Comparison of ENCODE assay signal across 1 cellular context in the genomic region with DNA sequence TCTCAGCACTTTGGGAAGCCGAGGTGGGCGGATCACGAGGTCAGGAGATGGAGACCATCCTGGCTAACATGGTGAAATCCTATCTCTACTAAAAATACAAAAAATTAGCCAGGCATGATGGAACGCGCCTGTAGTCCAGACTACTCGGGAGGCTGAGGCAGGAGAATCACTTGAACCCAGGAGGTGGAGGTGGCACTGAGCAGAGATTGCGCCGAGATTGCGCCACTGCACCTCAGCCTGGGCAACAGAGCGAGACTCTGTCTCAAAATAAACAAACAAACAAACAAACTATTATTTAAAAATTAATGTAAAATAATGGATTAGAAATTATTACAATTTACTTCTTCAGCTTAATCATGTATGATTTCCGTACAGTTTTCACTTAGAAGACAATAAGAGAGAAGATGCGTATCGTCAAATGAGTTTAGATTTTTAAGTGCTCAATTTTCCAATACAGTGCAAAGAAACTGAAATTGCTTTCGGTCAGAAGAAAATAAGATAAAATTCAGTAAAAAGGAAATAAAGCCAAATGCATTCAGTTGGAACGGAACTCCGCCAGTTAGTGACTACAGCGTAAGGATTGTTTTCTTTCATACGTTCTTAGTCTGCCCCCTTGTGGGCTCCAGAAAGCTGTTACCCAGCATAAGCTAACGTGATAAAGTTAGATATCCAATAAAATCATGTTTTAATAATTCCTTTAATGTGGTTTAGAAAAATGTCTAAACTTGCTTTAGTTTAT.
TF ChIP-seq lines count a peak whose summit lies in the region.

No MANE protein-coding gene starts in this region.

TF ChIP-seq in HepG2, 621 proteins besides CTCF, POLR2A, EP300 and RAD21:
- TF ChIP-seq, protein P1, sequence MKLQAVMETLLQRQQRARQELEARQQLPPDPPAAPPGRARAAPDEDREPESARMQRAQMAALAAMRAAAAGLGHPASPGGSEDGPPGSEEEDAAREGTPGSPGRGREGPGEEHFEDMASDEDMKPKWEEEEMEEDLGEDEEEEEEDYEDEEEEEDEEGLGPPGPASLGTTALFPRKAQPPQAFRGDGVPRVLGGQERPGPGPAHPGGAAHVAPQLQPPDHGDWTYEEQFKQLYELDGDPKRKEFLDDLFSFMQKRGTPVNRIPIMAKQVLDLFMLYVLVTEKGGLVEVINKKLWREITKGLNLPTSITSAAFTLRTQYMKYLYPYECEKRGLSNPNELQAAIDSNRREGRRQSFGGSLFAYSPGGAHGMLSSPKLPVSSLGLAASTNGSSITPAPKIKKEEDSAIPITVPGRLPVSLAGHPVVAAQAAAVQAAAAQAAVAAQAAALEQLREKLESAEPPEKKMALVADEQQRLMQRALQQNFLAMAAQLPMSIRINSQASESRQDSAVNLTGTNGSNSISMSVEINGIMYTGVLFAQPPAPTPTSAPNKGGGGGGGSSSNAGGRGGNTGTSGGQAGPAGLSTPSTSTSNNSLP (IDR thresholded peaks at IDR 0.05; ENCODE audit: low read depth, low read length) = peak; percentile 66; the same call in 1 of the 2 replicates
- 0 out of 2 replicates have a peak, but pooled peaks have one; percentile 41 for TF ChIP-seq THAP11 (CRISPR knock-in tag; IDR thresholded peaks at IDR 0.05)
- TF ChIP-seq SMC3 (IDR thresholded peaks at IDR 0.05; ENCODE audit: low read length) = peak; percentile 99
- TF ChIP-seq GATAD2A (CRISPR knock-in tag; IDR thresholded peaks at IDR 0.05) = 0 out of 2 replicates have a peak, but pooled peaks have one; percentile 20
- no peak for TF ChIP-seq NFE2 (CRISPR knock-in tag; IDR thresholded peaks at IDR 0.05)
- TF ChIP-seq STAG1 (CRISPR knock-in tag; IDR thresholded peaks at IDR 0.05) = peak; percentile 98
- TF ChIP-seq PPARG (CRISPR knock-in tag; conservative IDR thresholded peaks at IDR 0.05) = 0 out of 2 replicates have a peak, but pooled peaks have one; percentile 32
- TF ChIP-seq SP140L (CRISPR knock-in tag; IDR thresholded peaks at IDR 0.05; ENCODE audit: borderline replicate concordance) = 0 out of 2 replicates have a peak, but pooled peaks have one; percentile 71
- TF ChIP-seq PHF21A (CRISPR knock-in tag; IDR thresholded peaks at IDR 0.05) = no peak
